Comparison of ENCODE assay signal across 22 cellular contexts in the genomic region with DNA sequence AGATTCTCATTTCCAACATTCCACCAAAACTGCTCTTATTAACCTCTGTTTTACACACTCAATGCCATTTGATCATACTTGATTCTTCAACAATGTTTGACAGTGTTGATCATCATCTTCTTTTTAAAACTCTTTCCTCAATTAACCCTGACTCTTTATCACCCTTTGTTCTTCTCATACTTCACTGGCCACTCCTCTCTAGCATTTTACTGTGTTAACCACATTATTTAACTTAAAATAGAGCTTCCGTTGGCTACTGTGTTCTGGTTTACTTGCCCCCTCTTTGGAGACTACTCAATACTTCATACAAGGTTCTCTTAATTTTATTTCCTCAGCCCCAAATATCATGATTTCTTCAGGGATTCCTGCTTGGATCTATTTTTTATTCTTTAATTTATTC.
DNase-seq lines count a peak whose midpoint lies in the region; ATAC-seq and TF ChIP-seq lines count a peak whose summit lies in the region.
"Had no signal": no experiment of that assay in that cellular context is flagged by ENCODE, and none has a peak within 500 bp of the region (broad histone marks: within the 10 kb centered on the region; RNA-seq: fewer than 3 reads in every experiment).

No MANE protein-coding gene starts in this region.

- H4K20me1 ChIP-seq in Loucy (ENCODE audit: insufficient read depth, low read length, poor library complexity, severe bottlenecking): no peaks in the 10 kb centered on the region

- H3K9me2 ChIP-seq in Loucy (replicated peaks; ENCODE audit: low read depth, low read length): no peaks in the 10 kb centered on the region

- no peaks in the 10 kb centered on the region for H3K9me3 ChIP-seq in Loucy (ENCODE audit: insufficient read depth, low read depth, low read length)

- no peaks in the 10 kb centered on the region for H3K27me3 ChIP-seq in Loucy (ENCODE audit: insufficient read depth, low read length, poor library complexity, severe bottlenecking)

- peak; percentile 49 for ATAC-seq in GM19351 (IDR thresholded peaks at IDR 0.05; ENCODE audit: unreplicated experiment)
- ATAC-seq in HG02623 (IDR thresholded peaks at IDR 0.05; ENCODE audit: unreplicated experiment): no peak
- ATAC-seq: T-helper 17 cell had no signal

- H2AFZ ChIP-seq in Loucy (ENCODE audit: low read length): peak overlapping the region; percentile 8; the same call in 1 of the 2 replicates
- H2AFZ ChIP-seq: GM23248 had no signal

- peak; percentile 60 for DNase-seq in SIG-M5 treated with dmso at 0.1 percent for 504 hours (lab: John Stamatoyannopoulos, UW; ENCODE audit: unreplicated experiment)
- no peak for DNase-seq in SIG-M5 (lab: John Stamatoyannopoulos, UW)
- DNase-seq in NCI-H2081 (lab: John Stamatoyannopoulos, UW): no peak
- no peak for DNase-seq in NCI-H774 (lab: John Stamatoyannopoulos, UW)
- DNase-seq: AML-193, DMS79, GM23248, H9, HFFc6, KG1, NCI-H1048, NCI-H1417 treated with DMSO at 0.1 percent for 48 hours, NCI-H187, NCI-H2107, NCI-H510A, Right ventricle myocardium superior, SW 1271, T-helper 17 cell had no signal

- H3K4me1 ChIP-seq in Loucy (ENCODE audit: insufficient read depth, low read length, poor library complexity, severe bottlenecking): peaks cover 20% of the 10 kb centered on the region

- no peak overlapping the region for H3K9ac ChIP-seq in Loucy (ENCODE audit: low read depth, low read length, poor library complexity, severe bottlenecking)
- H3K9ac ChIP-seq: GM23248 had no signal

- H3K79me2 ChIP-seq in Loucy (ENCODE audit: insufficient read depth, low read length): no peaks in the 10 kb centered on the region

- H3F3A ChIP-seq in Loucy (ENCODE audit: low read depth): no peaks in the 10 kb centered on the region

- no peaks in the 10 kb centered on the region for H3K36me3 ChIP-seq in Loucy (ENCODE audit: insufficient read depth, low read length)

- no peak overlapping the region for H3K4me3 ChIP-seq in Loucy (ENCODE audit: low read length, poor library complexity, severe bottlenecking)
- H3K4me3 ChIP-seq: GM23248, SK-N-MC had no signal

- peak overlapping the region; percentile 5 for H3K4me2 ChIP-seq in Loucy (ENCODE audit: low read depth, low read length, poor library complexity, severe bottlenecking)

- TF ChIP-seq CTCF in Loucy (conservative IDR thresholded peaks at IDR 0.05; ENCODE audit: low read length): no peak
